Comparison of ENCODE assay signal across 8 cellular contexts in genomic region chr10:77801474-77802238, GRCh38.
DNase-seq lines count a peak whose midpoint lies in the region; ATAC-seq, FAIRE-seq and TF ChIP-seq lines count a peak whose summit lies in the region.

No MANE protein-coding gene starts in this region.

- H3K36me3 ChIP-seq in tibial nerve: peaks cover 0 to 97% (median 0%) of the 10 kb centered on the region in 3 donors

- FAIRE-seq in H54 (lab: Jason Lieb, UNC): no peak

- no peaks in the 10 kb centered on the region for H3K9me3 ChIP-seq in tibial nerve

- H3K4me1 ChIP-seq in foreskin keratinocyte: no peaks in the 10 kb centered on the region
- H3K4me1 ChIP-seq in tibial nerve: no peaks in the 10 kb centered on the region

- no peaks in the 10 kb centered on the region for H3K4me1 Mint-ChIP-seq in CD14-positive monocyte
- no peaks in the 10 kb centered on the region for H3K4me1 Mint-ChIP-seq in progenitor cell of endocrine pancreas (ENCODE audit: low read depth)

- DNase-seq in CD14-positive monocyte (ENCODE audit: low spot score) (peak; percentile 17), H54 (ENCODE audit: insufficient read length, low spot score) (peak; percentile 44), foreskin keratinocyte (peak; percentile 19 to 59), NOMO-1 treated with DMSO at 0.1 percent for 48 hours (lab: John Stamatoyannopoulos, UW; ENCODE audit: unreplicated experiment) (no peak), tibial nerve (ENCODE audit: low spot score in 2 of 2) (no peak), progenitor cell of endocrine pancreas (ENCODE audit: low spot score, unreplicated experiment) (no peak), DMS153 (lab: John Stamatoyannopoulos, UW) (no peak)
- DNase-seq in activated CD4-positive, alpha-beta T cell treated with anti-CD3 and anti-CD28 coated beads, Interleukin-2, amount 50 U/mL, for 1 hour: peak; percentile 13

- no peak for TF ChIP-seq EP300 in tibial nerve (IDR thresholded peaks at IDR 0.05)

- H3K9me3 Mint-ChIP-seq in CD14-positive monocyte (no peaks in the 10 kb centered on the region), progenitor cell of endocrine pancreas (ENCODE audit: low read depth) (no peaks in the 10 kb centered on the region)

- no peak for TF ChIP-seq POLR2A in H54 (IDR thresholded peaks at IDR 0.05; ENCODE audit: low read depth, low read length)
- no peak for TF ChIP-seq POLR2A in tibial nerve (IDR thresholded peaks at IDR 0.05)

- no peak for TF ChIP-seq CTCF in CD14-positive monocyte (IDR thresholded peaks at IDR 0.05)
- no peak for TF ChIP-seq CTCF in foreskin keratinocyte (conservative IDR thresholded peaks at IDR 0.05)
- no peak for TF ChIP-seq CTCF in tibial nerve (IDR thresholded peaks at IDR 0.05)
- TF ChIP-seq CTCF in progenitor cell of endocrine pancreas (IDR thresholded peaks at IDR 0.05; ENCODE audit: unreplicated experiment): no peak

- H3K27me3 Mint-ChIP-seq in CD14-positive monocyte (ENCODE audit: low read depth in 3 of 3): peaks cover 0 to 6% (median 2%) of the 10 kb centered on the region in 3 donors
- H3K27me3 Mint-ChIP-seq in progenitor cell of endocrine pancreas: no peaks in the 10 kb centered on the region

- no peak overlapping the region for H3K4me3 ChIP-seq in tibial nerve

- 71 to 73% methylated on average over 14 of the region's 14 CpGs for WGBS in tibial nerve, 2 donors

- peak; percentile 86 for ATAC-seq in foreskin keratinocyte

- no peaks in the 10 kb centered on the region for H3K36me3 Mint-ChIP-seq in CD14-positive monocyte
- peaks cover 26% of the 10 kb centered on the region for H3K36me3 Mint-ChIP-seq in progenitor cell of endocrine pancreas (ENCODE audit: insufficient read depth)

- H3K4me3 Mint-ChIP-seq in CD14-positive monocyte: no peak overlapping the region
- no peak overlapping the region for H3K4me3 Mint-ChIP-seq in progenitor cell of endocrine pancreas (ENCODE audit: low read depth)

- H3K27ac Mint-ChIP-seq in CD14-positive monocyte: no peak overlapping the region
- H3K27ac Mint-ChIP-seq in progenitor cell of endocrine pancreas: no peak overlapping the region

- H3K27me3 ChIP-seq in foreskin keratinocyte (no peaks in the 10 kb centered on the region), tibial nerve (no peaks in the 10 kb centered on the region)

- intact Hi-C loops in CD14-positive monocyte (cut with micrococcal nuclease): no loop called here

- H3K27ac ChIP-seq in foreskin keratinocyte: peak overlapping the region; percentile 77
- no peak overlapping the region for H3K27ac ChIP-seq in tibial nerve

Comparison
In these comparisons a context has a peak if more than half of its experiments do, and no peak if none do; other contexts are left out.
1. DNase-seq: peak in CD14-positive monocyte (single experiment), H54 (single experiment), activated CD4-positive, alpha-beta T cell treated with anti-CD3 and anti-CD28 coated beads, Interleukin-2, amount 50 U/mL, for 1 hour (single experiment) and foreskin keratinocyte (2 of 2); none in NOMO-1 treated with DMSO at 0.1 percent for 48 hours (single experiment), tibial nerve (0 of 2), progenitor cell of endocrine pancreas (single experiment) and DMS153 (single experiment).